In the genomic region with DNA sequence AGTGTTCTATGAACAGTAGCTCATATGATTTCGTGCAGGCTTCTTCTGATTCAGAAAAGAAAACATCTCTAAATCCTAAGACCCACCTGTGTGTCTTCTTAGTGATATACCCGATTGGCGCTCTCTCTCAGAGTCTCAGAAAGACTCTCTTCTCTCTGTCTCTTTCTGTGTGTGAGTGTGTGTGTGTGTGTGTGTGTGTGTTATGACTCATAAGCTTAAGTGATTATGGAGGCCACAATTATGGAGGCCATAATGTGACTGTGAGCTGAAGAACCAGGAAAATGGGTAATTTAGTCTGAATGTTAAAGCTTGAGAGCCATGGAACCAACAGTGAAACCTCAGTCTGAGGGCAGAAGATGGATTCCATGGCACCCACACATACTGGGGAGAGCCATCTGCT, we compare ENCODE assay signal across 26 cellular contexts.
"Had no signal": no experiment of that assay in that cellular context is flagged by ENCODE, and none has a peak within 500 bp of the region (broad histone marks: within the 10 kb centered on the region; RNA-seq: fewer than 3 reads in every experiment).

No MANE protein-coding gene starts in this region.

- H3K4me3 Mint-ChIP-seq: activated naive CD8-positive, alpha-beta T cell; activated T-cell treated with anti-CD3 and anti-CD28 coated beads, Interleukin-2, amount 50 U/mL, for 4 hours; effector memory CD8-positive, alpha-beta T cell; naive B cell; nephron progenitor cell; T-helper 17 cell; type B pancreatic cell; WTC11 had no signal

- H3K4me1 Mint-ChIP-seq: naive B cell, nephron progenitor cell, WTC11 had no signal

- H3K36me3 Mint-ChIP-seq: naive B cell, type B pancreatic cell had no signal

- FAIRE-seq: islet of Langerhans had no signal

- ATAC-seq: activated T-cell treated with anti-CD3 and anti-CD28 coated beads, Interleukin-2, amount 50 U/mL, for 4 hours; effector memory CD8-positive, alpha-beta T cell; foreskin keratinocyte; heart right ventricle; right lobe of liver; T-helper 17 cell; WTC11 had no signal

- H3K9me3 ChIP-seq: neutrophil, right lobe of liver, thoracic aorta, uterus had no signal

- H3K27me3 ChIP-seq: foreskin keratinocyte, heart right ventricle, neutrophil, right lobe of liver, uterus had no signal

- H3K27me3 Mint-ChIP-seq: activated naive CD8-positive, alpha-beta T cell; effector memory CD8-positive, alpha-beta T cell; naive B cell; progenitor cell of endocrine pancreas; T-helper 17 cell; type B pancreatic cell had no signal

- H3K27ac ChIP-seq: foreskin keratinocyte, heart right ventricle, left ventricle myocardium inferior, neutrophil, right lobe of liver, thoracic aorta, uterus had no signal

- H3K4me3 ChIP-seq: heart right ventricle, left ventricle myocardium inferior, lung, right lobe of liver, thoracic aorta, uterus had no signal

- H3K36me3 ChIP-seq: heart right ventricle, left ventricle myocardium inferior, neutrophil, right lobe of liver, thoracic aorta, uterus had no signal

- H3K4me1 ChIP-seq: foreskin keratinocyte, heart right ventricle, left ventricle myocardium inferior, right lobe of liver, uterus had no signal

- H3K27ac Mint-ChIP-seq: activated naive CD8-positive, alpha-beta T cell; effector memory CD8-positive, alpha-beta T cell; naive B cell; nephron progenitor cell; progenitor cell of endocrine pancreas; T-helper 17 cell; type B pancreatic cell; WTC11 had no signal

- DNase-seq: activated CD4-positive, alpha-beta T cell treated with anti-CD3 and anti-CD28 coated beads, Interleukin-2, amount 50 U/mL, for 4 hours; activated naive CD4-positive, alpha-beta T cell treated with Interleukin-2 at 50 U/mL for 16 hours; activated T-cell treated with anti-CD3 and anti-CD28 coated beads, Interleukin-2, amount 50 U/mL, for 4 hours; amniotic stem cell; caudate nucleus; cortex of kidney; effector memory CD8-positive, alpha-beta T cell; erythroblast; foreskin keratinocyte; heart right ventricle; left ventricle myocardium inferior; naive B cell; nephron progenitor cell; right lobe of liver; stimulated activated CD4-positive, alpha-beta T cell treated with anti-CD3 and anti-CD28 coated beads, Interleukin-2, amount 100 ng/mL, for 48 hours; stimulated activated naive CD4-positive, alpha-beta T cell treated with Interleukin-2 at 50 U/mL for 16 hours; T-helper 17 cell; uterus had no signal

- H3K9me3 Mint-ChIP-seq: activated T-cell treated with anti-CD3 and anti-CD28 coated beads, Interleukin-2, amount 50 U/mL, for 4 hours; effector memory CD8-positive, alpha-beta T cell; type B pancreatic cell had no signal
